Comparison of ENCODE assay signal across 18 cellular contexts in the genomic region with DNA sequence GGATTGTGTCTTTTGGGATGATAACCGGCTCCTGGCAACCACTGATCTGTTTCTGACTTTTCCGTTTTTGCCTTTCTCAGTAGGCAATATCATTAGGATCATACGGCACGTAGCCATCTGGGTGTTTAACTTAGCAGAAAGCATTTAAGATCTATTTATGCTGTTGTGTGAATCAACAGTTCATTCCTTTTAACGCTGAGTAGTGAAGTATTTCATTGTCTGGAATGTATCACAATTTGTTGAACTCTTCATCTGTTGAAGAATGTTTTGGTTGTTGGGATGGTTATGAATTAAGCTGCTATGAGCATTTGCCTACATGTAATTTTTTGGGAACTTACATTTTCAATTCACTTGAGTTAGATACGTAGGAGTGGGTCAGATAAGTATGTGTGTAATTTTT.
DNase-seq lines count a peak whose midpoint lies in the region; ATAC-seq, FAIRE-seq and TF ChIP-seq lines count a peak whose summit lies in the region.
"Had no signal": no experiment of that assay in that cellular context is flagged by ENCODE, and none has a peak within 500 bp of the region (broad histone marks: within the 10 kb centered on the region; RNA-seq: fewer than 3 reads in every experiment).

No MANE protein-coding gene starts in this region.

- no peak overlapping the region for H3K4me3 Mint-ChIP-seq in naive thymus-derived CD8-positive, alpha-beta T cell
- H3K4me3 Mint-ChIP-seq: GM23338 had no signal

- TF ChIP-seq CTCF in fibroblast of villous mesenchyme (IDR thresholded peaks at IDR 0.05; ENCODE audit: insufficient read depth, low read depth, low read length) (no peak), mucosa of descending colon (IDR thresholded peaks at IDR 0.05) (no peak)

- no peaks in the 10 kb centered on the region for H3K4me1 Mint-ChIP-seq in naive thymus-derived CD8-positive, alpha-beta T cell

- no peaks in the 10 kb centered on the region for H3K36me3 Mint-ChIP-seq in naive thymus-derived CD8-positive, alpha-beta T cell

- H3K27me3 ChIP-seq in adipocyte (replicated peaks; ENCODE audit: control insufficient read depth, insufficient read depth, low read length), result no peaks in the 10 kb centered on the region
- H3K27me3 ChIP-seq: SJSA1 had no signal

- H3K4me3 ChIP-seq in adipocyte (ENCODE audit: low read length), result no peak overlapping the region
- H3K4me3 ChIP-seq in fibroblast of villous mesenchyme (ENCODE audit: low read depth, low read length), result no peak overlapping the region
- no peak overlapping the region for H3K4me3 ChIP-seq in mucosa of descending colon
- H3K4me3 ChIP-seq: GM23338, SJSA1 had no signal

- intact Hi-C loops in mucosa of descending colon (cut with DNase I, micrococcal nuclease), result no loop called here

- H3K27me3 Mint-ChIP-seq in naive thymus-derived CD8-positive, alpha-beta T cell, result peaks cover 0 to 3% (median 0%) of the 10 kb centered on the region in 5 donors

- FAIRE-seq in GM19239 (lab: Jason Lieb, UNC), result no peak
- FAIRE-seq: GM12892 had no signal

- ATAC-seq in naive thymus-derived CD8-positive, alpha-beta T cell, result no peak
- no peak for ATAC-seq in mucosa of descending colon
- ATAC-seq: GM23338 had no signal

- H3K27ac Mint-ChIP-seq in naive thymus-derived CD8-positive, alpha-beta T cell, result no peak overlapping the region
- H3K27ac Mint-ChIP-seq: GM23338 had no signal

- no peaks in the 10 kb centered on the region for H3K9me3 Mint-ChIP-seq in naive thymus-derived CD8-positive, alpha-beta T cell
- H3K9me3 Mint-ChIP-seq: GM23338 had no signal

- DNase-seq in NCI-H2171 treated with DMSO at 0.1 percent for 48 hours (lab: John Stamatoyannopoulos, UW), result peak; percentile 15
- DNase-seq in NCI-H2171 (lab: John Stamatoyannopoulos, UW), result no peak
- peak; percentile 10 for DNase-seq in adipocyte (ENCODE audit: low read depth)
- DNase-seq in fibroblast of villous mesenchyme (ENCODE audit: low read depth), result peak; percentile 27
- no peak for DNase-seq in naive thymus-derived CD8-positive, alpha-beta T cell
- DNase-seq in mucosa of descending colon, result no peak
- DNase-seq in GM19239 (ENCODE audit: insufficient read length, low spot score), result no peak
- DNase-seq in SK-N-DZ (ENCODE audit: low spot score), result no peak
- DNase-seq: DMS79 treated with DMSO at 0.1 percent for 48 hours, GDM1, KBM-7, NCI-H1092 treated with DMSO at 0.1 percent for 48 hours, NCI-H1694, NCI-H446 treated with DMSO at 0.1 percent for 48 hours, T-helper 1 cell had no signal

- H3K9me3 ChIP-seq in adipocyte (ENCODE audit: control insufficient read depth, low read length) (no peaks in the 10 kb centered on the region), mucosa of descending colon (no peaks in the 10 kb centered on the region)
- H3K9me3 ChIP-seq: SJSA1 had no signal

- H3K36me3 ChIP-seq in adipocyte (ENCODE audit: control insufficient read depth, insufficient read depth, low read length, severe bottlenecking), result no peaks in the 10 kb centered on the region
- no peaks in the 10 kb centered on the region for H3K36me3 ChIP-seq in mucosa of descending colon (ENCODE audit: low read depth)
- H3K36me3 ChIP-seq: SJSA1 had no signal

- no peak overlapping the region for H3K9ac ChIP-seq in adipocyte (ENCODE audit: low read length)

- H3K4me1 ChIP-seq in adipocyte (ENCODE audit: control insufficient read depth, insufficient read depth, low read length), result peaks cover 9% of the 10 kb centered on the region
- no peaks in the 10 kb centered on the region for H3K4me1 ChIP-seq in mucosa of descending colon (ENCODE audit: low read depth)

- POLR2A ChIA-PET in naive thymus-derived CD8-positive, alpha-beta T cell (lab: Charles Lee), result no interaction called here

Comparison
In these comparisons a context has a peak if more than half of its experiments do, and no peak if none do; other contexts are left out.
1. DNase-seq: peak in NCI-H2171 treated with DMSO at 0.1 percent for 48 hours (single experiment), adipocyte (single experiment) and fibroblast of villous mesenchyme (single experiment); none in NCI-H2171 (single experiment), naive thymus-derived CD8-positive, alpha-beta T cell (0 of 10), mucosa of descending colon (0 of 3), GM19239 (single experiment) and SK-N-DZ (single experiment).